8 cellular contexts compared by ENCODE assay signal in the genomic region with DNA sequence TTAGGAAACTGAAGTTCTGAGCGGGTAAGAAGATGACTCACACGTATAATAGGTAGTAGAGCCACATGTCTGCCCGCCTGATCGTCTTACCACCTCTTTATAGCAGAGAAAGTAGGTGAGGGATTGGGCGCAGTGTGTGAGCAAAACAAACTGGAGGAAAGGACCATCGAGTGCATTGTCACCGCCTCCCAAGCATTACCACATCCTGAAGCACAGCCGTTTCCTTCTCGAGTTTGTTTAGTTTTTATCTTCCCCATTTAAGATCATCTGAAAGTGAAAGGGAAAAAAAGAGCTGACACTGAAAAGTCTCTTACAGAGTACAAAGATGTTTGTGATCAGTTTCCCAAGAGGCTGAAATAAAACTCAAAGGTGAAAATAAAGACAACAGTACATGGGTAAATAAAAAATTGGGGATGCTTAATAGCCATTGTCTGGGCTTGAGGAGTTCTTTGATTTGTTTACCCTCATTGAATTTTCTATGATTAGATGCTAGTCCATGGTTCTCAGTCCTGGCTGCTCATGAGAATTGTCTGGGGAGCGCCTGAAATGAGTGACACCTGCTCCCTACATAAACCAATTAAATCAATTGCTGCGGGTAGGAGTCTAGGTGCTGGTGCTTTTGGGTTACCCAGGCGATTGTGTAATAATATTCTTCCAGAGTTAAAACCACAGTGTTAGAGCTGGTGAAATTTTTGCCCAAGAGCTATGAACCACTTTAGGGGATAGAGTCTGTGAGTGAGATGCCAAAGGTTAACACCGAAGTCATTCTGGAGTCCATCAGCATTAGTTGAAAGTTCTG. TPM values are rescaled to one million over a fixed set of nuclear protein-coding genes. Genes with fewer than 3 reads are reported as not detected.
DNase-seq lines count a peak whose midpoint lies in the region; ATAC-seq and TF ChIP-seq lines count a peak whose summit lies in the region.

No MANE protein-coding gene starts in this region.

- H3K36me3 Mint-ChIP-seq in chondrocyte (ENCODE audit: low read depth), result peaks cover 2% of the 10 kb centered on the region

- intact Hi-C loops in left ventricle myocardium inferior (cut with micrococcal nuclease) (no loop called here), A673 (cut with micrococcal nuclease; ENCODE audit: unreplicated experiment) (no loop called here)

- H3K4me1 ChIP-seq in left ventricle myocardium inferior (peaks cover 6% of the 10 kb centered on the region), A673 (ENCODE audit: insufficient read depth, low read length, poor library complexity, severe bottlenecking) (no peaks in the 10 kb centered on the region)

- TF ChIP-seq CTCF in left ventricle myocardium inferior (IDR thresholded peaks at IDR 0.05; ENCODE audit: borderline replicate concordance) (no peak), chondrocyte (IDR thresholded peaks at IDR 0.05) (no peak), A673 (conservative IDR thresholded peaks at IDR 0.05; ENCODE audit: low read depth, low read length) (no peak)

- ATAC-seq in GM19023 (IDR thresholded peaks at IDR 0.05; ENCODE audit: unreplicated experiment), result peak; percentile 86
- peak; percentile 91 for ATAC-seq in HG03045 (IDR thresholded peaks at IDR 0.05; ENCODE audit: unreplicated experiment)

- peak; percentile 43 for DNase-seq in NCI-H345 (lab: John Stamatoyannopoulos, UW)
- DNase-seq in activated CD8-positive, alpha-beta memory T cell treated with anti-CD3 and anti-CD28 coated beads for 4 hours (ENCODE audit: low read depth in 2 of 2), result peak; percentile 36 to 57
- no peak for DNase-seq in left ventricle myocardium inferior
- peak; percentile 35 to 56 for DNase-seq in stimulated activated CD8-positive, alpha-beta memory T cell treated with anti-CD3 and anti-CD28 coated beads, Interleukin-4, amount 100 ng/mL, for 4 hours (ENCODE audit: low read depth in 2 of 2, low spot score in 1 of 2)
- DNase-seq in chondrocyte (ENCODE audit: low spot score), result no peak
- DNase-seq in A673 (ENCODE audit: low spot score), result no peak

- no peak overlapping the region for H3K27ac Mint-ChIP-seq in chondrocyte (ENCODE audit: unreplicated experiment)

- H3K9me3 ChIP-seq in left ventricle myocardium inferior (replicated peaks) (no peaks in the 10 kb centered on the region), A673 (ENCODE audit: low read depth, low read length, poor library complexity, severe bottlenecking) (no peaks in the 10 kb centered on the region)

- no peaks in the 10 kb centered on the region for H3K27me3 Mint-ChIP-seq in chondrocyte (ENCODE audit: low read depth)

- no peaks in the 10 kb centered on the region for H3K9me3 Mint-ChIP-seq in chondrocyte (ENCODE audit: low read depth)

- CTCF ChIA-PET in A673 (lab: Charles Lee), result no interaction called here

- peak overlapping the region; percentile 16 for H3K27ac ChIP-seq in left ventricle myocardium inferior (replicated peaks)
- no peak overlapping the region for H3K27ac ChIP-seq in A673 (ENCODE audit: low read depth, low read length, poor library complexity, severe bottlenecking)

- POLR2A ChIA-PET in A673 (lab: Charles Lee; ENCODE audit: low non-redundant PET), result no interaction called here

- no TSS peak for BruUV-seq in A673 (replicated peaks; lab: Mats Ljungman, UMichigan)

- H3K4me1 Mint-ChIP-seq in chondrocyte (ENCODE audit: low read depth), result peaks cover 28% of the 10 kb centered on the region

- no peak overlapping the region for H3K4me3 ChIP-seq in left ventricle myocardium inferior
- H3K4me3 ChIP-seq in A673 (ENCODE audit: low read depth, low read length, poor library complexity, severe bottlenecking), result no peak overlapping the region

- no peak overlapping the region for H3K4me3 Mint-ChIP-seq in chondrocyte (ENCODE audit: unreplicated experiment)

- H3K36me3 ChIP-seq in left ventricle myocardium inferior (no peaks in the 10 kb centered on the region), A673 (ENCODE audit: insufficient read depth, low read length, poor library complexity, severe bottlenecking) (no peaks in the 10 kb centered on the region)

- H3K27me3 ChIP-seq in left ventricle myocardium inferior (ENCODE audit: low read depth), result no peaks in the 10 kb centered on the region
- no peaks in the 10 kb centered on the region for H3K27me3 ChIP-seq in A673 (replicated peaks; ENCODE audit: insufficient read depth, low read depth, low read length, poor library complexity)

RNA-seq across cellular contexts. Expression of a gene that starts 15.0 kb away (rescaled TPM):
- total RNA-seq in left ventricle myocardium inferior, result 10.7 TPM
- total RNA-seq in chondrocyte, result 42.8 to 47.5 TPM (median 44.1 TPM) in 3 replicates
- total RNA-seq in A673 (2021), result 6.6 and 7.2 TPM in 2 replicates

Comparison
In these comparisons a context has a peak if more than half of its experiments do, and no peak if none do; other contexts are left out.
1. DNase-seq: peak in NCI-H345 (single experiment), activated CD8-positive, alpha-beta memory T cell treated with anti-CD3 and anti-CD28 coated beads for 4 hours (2 of 2) and stimulated activated CD8-positive, alpha-beta memory T cell treated with anti-CD3 and anti-CD28 coated beads, Interleukin-4, amount 100 ng/mL, for 4 hours (2 of 2); none in left ventricle myocardium inferior (single experiment), chondrocyte (single experiment) and A673 (single experiment).